In the genomic region with DNA sequence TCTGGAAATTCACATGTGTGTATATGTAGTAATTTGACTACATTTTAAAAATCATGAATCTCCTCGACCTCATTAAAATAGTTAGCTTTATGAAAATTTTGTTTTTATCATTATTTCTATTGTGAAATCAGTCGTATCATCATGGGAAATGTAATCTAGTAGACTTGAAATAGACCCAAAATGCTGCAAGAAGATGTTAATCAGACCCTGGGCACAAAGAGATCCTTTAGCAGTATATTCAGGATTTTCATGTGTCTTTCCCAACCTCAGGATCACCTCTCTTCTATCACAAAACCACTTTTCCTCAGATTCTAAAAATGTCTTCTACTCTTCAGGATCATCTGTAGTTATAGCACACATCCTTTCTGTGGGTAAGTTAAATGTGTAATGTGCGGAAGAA, we compare ENCODE assay signal across 1 cellular context.
TF ChIP-seq lines count a peak whose summit lies in the region.

No MANE protein-coding gene starts in this region.

TF ChIP-seq in K562, 482 proteins besides CTCF, POLR2A, EP300 and RAD21 (continued from another document):
- TF ChIP-seq PHB (CRISPR knock-in tag; IDR thresholded peaks at IDR 0.05), result no peak
- no peak for TF ChIP-seq SAFB (IDR thresholded peaks at IDR 0.05; ENCODE audit: borderline replicate concordance, low read depth, low read length)
